In the genomic region with DNA sequence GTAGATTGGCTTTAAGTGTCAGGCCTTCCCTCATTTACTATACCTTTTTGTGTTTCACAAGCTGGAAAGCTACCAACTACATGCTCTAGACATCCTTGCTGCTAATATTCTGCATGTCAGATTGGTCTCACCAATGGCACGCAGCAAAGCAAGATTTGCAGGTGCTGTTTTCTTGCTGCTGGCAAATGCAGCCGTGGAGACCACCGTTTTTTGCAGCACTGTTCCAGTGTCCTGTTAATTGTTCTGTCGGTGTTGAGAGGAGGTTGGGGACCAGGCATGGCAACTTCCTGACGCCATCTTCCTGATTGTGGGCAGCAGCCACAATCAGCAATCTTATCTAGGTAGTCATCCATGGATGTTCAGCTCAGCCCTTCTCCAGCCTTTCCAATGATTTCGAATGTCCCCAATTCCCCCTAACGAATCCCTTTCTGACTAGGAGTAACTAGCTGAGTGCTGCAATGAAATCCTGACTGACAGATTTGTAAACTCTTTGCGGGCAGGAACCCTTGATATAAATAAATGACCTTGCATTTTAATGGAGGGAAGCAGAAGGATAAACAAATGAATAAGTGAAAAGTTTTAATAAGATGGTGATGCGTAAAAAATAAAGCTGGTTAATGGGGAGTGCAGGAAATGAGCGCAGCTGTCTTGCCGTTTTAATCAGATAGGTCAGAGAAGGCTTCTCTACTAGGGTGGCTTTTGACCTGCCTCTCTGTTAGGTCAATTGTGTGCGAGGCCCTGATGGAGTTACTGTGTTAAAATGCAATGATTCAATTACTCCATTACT, we compare ENCODE assay signal across 1 cellular context.
TF ChIP-seq lines count a peak whose summit lies in the region.

No MANE protein-coding gene starts in this region.

TF ChIP-seq in K562, 482 proteins besides CTCF, POLR2A, EP300 and RAD21 (continued from another document and continues in another):
- TF ChIP-seq, protein P1, sequence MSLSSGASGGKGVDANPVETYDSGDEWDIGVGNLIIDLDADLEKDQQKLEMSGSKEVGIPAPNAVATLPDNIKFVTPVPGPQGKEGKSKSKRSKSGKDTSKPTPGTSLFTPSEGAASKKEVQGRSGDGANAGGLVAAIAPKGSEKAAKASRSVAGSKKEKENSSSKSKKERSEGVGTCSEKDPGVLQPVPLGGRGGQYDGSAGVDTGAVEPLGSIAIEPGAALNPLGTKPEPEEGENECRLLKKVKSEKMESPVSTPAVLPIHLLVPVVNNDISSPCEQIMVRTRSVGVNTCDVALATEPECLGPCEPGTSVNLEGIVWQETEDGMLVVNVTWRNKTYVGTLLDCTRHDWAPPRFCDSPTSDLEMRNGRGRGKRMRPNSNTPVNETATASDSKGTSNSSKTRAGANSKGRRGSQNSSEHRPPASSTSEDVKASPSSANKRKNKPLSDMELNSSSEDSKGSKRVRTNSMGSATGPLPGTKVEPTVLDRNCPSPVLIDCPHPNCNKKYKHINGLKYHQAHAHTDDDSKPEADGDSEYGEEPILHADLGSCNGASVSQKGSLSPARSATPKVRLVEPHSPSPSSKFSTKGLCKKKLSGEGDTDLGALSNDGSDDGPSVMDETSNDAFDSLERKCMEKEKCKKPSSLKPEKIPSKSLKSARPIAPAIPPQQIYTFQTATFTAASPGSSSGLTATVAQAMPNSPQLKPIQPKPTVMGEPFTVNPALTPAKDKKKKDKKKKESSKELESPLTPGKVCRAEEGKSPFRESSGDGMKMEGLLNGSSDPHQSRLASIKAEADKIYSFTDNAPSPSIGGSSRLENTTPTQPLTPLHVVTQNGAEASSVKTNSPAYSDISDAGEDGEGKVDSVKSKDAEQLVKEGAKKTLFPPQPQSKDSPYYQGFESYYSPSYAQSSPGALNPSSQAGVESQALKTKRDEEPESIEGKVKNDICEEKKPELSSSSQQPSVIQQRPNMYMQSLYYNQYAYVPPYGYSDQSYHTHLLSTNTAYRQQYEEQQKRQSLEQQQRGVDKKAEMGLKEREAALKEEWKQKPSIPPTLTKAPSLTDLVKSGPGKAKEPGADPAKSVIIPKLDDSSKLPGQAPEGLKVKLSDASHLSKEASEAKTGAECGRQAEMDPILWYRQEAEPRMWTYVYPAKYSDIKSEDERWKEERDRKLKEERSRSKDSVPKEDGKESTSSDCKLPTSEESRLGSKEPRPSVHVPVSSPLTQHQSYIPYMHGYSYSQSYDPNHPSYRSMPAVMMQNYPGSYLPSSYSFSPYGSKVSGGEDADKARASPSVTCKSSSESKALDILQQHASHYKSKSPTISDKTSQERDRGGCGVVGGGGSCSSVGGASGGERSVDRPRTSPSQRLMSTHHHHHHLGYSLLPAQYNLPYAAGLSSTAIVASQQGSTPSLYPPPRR (CRISPR knock-in tag; IDR thresholded peaks at IDR 0.05; ENCODE audit: borderline replicate concordance) = peak; percentile 76; the same call in 1 of the 2 replicates
- TF ChIP-seq, protein P2, sequence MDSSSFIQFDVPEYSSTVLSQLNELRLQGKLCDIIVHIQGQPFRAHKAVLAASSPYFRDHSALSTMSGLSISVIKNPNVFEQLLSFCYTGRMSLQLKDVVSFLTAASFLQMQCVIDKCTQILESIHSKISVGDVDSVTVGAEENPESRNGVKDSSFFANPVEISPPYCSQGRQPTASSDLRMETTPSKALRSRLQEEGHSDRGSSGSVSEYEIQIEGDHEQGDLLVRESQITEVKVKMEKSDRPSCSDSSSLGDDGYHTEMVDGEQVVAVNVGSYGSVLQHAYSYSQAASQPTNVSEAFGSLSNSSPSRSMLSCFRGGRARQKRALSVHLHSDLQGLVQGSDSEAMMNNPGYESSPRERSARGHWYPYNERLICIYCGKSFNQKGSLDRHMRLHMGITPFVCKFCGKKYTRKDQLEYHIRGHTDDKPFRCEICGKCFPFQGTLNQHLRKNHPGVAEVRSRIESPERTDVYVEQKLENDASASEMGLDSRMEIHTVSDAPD (CRISPR knock-in tag; IDR thresholded peaks at IDR 0.05) = no peak
- TF ChIP-seq HLTF (IDR thresholded peaks at IDR 0.05) (no peak), ZNF347 (CRISPR knock-in tag; IDR thresholded peaks at IDR 0.05; ENCODE audit: low read depth) (no peak), L3MBTL2 (IDR thresholded peaks at IDR 0.05) (peak; percentile 38; the same call in 1 of the 2 replicates), DDX20 (tag; IDR thresholded peaks at IDR 0.05; ENCODE audit: low read depth) (peak; percentile 67; the same call in 1 of the 2 replicates), SMARCE1 (IDR thresholded peaks at IDR 0.05) (0 out of 2 replicates have a peak, but pooled peaks have one; percentile 13), ZZZ3 (IDR thresholded peaks at IDR 0.05) (no peak), ZBTB49 (CRISPR knock-in tag; IDR thresholded peaks at IDR 0.05; ENCODE audit: borderline replicate concordance) (no peak), YY1 (IDR thresholded peaks at IDR 0.05; ENCODE audit: borderline replicate concordance in 1 of 3, control insufficient read depth in 1 of 3, extremely low read depth in 1 of 3, insufficient read depth in 3 of 3, insufficient read length in 1 of 3, insufficient replicate concordance in 2 of 3, low read depth in 1 of 3, low read length in 2 of 3) (peak in 1 of 3 experiments; percentile 23), MAFF (IDR thresholded peaks at IDR 0.05; ENCODE audit: low read length) (0 out of 2 replicates have a peak, but pooled peaks have one; percentile 22), ESRRA (IDR thresholded peaks at IDR 0.05; ENCODE audit: borderline replicate concordance, low read depth) (no peak), HEY1 (CRISPR knock-in tag; IDR thresholded peaks at IDR 0.05; ENCODE audit: borderline replicate concordance) (0 out of 2 replicates have a peak, but pooled peaks have one; percentile 20), ZSCAN32 (CRISPR knock-in tag; IDR thresholded peaks at IDR 0.05) (no peak), PKNOX1 (IDR thresholded peaks at IDR 0.05) (peak; percentile 37), AFF1 (IDR thresholded peaks at IDR 0.05; ENCODE audit: low read depth in 1 of 2, partially characterized antibody in 2 of 2) (no peak), EHMT2 (IDR thresholded peaks at IDR 0.05) (no peak), NFE2 (IDR thresholded peaks at IDR 0.05; ENCODE audit: low read depth) (peak; percentile 9; the same call in 1 of the 2 replicates)
- TF ChIP-seq, protein P3, sequence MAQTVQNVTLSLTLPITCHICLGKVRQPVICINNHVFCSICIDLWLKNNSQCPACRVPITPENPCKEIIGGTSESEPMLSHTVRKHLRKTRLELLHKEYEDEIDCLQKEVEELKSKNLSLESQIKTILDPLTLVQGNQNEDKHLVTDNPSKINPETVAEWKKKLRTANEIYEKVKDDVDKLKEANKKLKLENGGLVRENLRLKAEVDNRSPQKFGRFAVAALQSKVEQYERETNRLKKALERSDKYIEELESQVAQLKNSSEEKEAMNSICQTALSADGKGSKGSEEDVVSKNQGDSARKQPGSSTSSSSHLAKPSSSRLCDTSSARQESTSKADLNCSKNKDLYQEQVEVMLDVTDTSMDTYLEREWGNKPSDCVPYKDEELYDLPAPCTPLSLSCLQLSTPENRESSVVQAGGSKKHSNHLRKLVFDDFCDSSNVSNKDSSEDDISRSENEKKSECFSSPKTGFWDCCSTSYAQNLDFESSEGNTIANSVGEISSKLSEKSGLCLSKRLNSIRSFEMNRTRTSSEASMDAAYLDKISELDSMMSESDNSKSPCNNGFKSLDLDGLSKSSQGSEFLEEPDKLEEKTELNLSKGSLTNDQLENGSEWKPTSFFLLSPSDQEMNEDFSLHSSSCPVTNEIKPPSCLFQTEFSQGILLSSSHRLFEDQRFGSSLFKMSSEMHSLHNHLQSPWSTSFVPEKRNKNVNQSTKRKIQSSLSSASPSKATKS (CRISPR knock-in tag; IDR thresholded peaks at IDR 0.05) = no peak
- TF ChIP-seq, protein P4, sequence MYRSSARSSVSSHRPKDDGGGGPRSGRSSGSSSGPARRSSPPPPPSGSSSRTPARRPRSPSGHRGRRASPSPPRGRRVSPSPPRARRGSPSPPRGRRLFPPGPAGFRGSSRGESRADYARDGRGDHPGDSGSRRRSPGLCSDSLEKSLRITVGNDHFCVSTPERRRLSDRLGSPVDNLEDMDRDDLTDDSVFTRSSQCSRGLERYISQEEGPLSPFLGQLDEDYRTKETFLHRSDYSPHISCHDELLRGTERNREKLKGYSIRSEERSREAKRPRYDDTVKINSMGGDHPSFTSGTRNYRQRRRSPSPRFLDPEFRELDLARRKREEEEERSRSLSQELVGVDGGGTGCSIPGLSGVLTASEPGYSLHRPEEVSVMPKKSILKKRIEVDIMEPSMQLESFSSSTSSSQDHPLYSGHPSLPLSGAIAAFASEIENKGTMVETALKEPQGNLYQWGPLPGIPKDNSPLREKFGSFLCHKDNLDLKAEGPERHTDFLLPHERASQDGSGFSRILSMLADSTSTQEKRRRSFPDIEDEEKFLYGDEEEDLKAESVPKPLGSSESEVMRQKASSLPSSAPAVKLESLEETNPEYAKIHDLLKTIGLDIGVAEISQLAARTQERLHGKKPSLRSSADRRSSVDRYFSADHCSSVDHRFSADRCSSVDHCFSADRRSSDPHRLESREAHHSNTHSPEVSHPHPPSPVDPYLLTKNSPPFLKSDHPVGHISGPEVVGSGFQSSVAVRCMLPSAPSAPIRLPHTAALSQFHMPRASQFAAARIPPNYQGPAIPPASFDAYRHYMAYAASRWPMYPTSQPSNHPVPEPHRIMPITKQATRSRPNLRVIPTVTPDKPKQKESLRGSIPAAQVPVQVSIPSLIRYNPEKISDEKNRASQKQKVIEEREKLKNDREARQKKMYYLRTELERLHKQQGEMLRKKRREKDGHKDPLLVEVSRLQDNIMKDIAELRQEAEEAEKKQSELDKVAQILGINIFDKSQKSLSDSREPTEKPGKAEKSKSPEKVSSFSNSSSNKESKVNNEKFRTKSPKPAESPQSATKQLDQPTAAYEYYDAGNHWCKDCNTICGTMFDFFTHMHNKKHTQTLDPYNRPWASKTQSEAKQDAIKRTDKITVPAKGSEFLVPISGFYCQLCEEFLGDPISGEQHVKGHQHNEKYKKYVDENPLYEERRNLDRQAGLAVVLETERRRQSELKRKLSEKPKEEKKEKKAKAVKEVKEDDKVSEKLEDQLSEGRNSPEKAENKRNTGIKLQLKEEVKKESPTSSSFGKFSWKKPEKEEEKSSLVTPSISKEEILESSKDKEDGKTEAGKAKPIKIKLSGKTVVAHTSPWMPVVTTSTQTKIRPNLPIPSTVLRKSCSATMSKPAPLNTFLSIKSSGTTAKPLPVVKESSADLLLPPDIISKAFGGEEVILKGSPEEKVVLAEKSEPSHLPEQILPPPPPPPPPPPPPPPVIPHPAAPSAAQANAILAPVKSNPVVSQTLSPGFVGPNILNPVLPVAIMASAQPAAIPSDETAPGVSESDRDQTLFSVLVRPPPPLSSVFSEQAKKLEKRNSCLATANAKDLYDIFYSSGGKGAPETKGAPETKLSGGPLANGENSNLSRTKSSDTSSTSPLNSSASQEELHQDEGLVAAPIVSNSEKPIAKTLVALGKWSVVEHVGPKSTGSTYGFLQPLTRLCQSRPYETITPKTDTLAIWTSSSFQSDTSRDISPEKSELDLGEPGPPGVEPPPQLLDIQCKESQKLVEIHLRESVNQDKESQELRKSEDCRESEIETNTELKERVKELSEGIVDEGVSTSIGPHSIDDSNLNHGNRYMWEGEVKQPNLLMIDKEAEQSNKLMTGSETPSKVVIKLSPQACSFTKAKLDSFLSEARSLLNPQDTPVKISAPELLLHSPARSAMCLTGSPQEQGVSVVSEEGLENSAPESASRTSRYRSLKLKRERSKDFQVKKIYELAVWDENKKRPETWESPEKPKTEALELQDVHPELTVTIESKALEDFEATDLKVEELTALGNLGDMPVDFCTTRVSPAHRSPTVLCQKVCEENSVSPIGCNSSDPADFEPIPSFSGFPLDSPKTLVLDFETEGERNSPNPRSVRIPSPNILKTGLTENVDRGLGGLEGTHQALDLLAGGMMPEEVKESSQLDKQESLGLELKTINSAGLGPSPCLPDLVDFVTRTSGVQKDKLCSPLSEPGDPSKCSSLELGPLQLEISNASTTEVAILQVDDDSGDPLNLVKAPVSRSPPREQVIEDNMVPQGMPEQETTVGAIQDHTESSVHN (IDR thresholded peaks at IDR 0.05; ENCODE audit: borderline replicate concordance in 1 of 2, low read depth in 1 of 2) = peak in 1 of 2 experiments; percentile 68; a peak in 1 of 4 replicates
